Comparison of ENCODE assay signal across 10 cellular contexts in genomic region chr5:142844881-142845280, GRCh38.
DNase-seq lines count a peak whose midpoint lies in the region; ATAC-seq, FAIRE-seq and TF ChIP-seq lines count a peak whose summit lies in the region.
"Had no signal": no experiment of that assay in that cellular context is flagged by ENCODE, and none has a peak within 500 bp of the region (broad histone marks: within the 10 kb centered on the region; RNA-seq: fewer than 3 reads in every experiment).

No MANE protein-coding gene starts in this region.

- no peaks in the 10 kb centered on the region for H4K20me1 ChIP-seq in K562 (replicated peaks; ENCODE audit: control insufficient read depth, insufficient read depth, low read length)

- no peak for FAIRE-seq in K562 (lab: Jason Lieb, UNC)
- FAIRE-seq: astrocyte had no signal

- H3K36me3 ChIP-seq in K562 (ENCODE audit: control insufficient read depth, insufficient read depth, low read length) = no peaks in the 10 kb centered on the region

- peaks cover 4% of the 10 kb centered on the region for H3K9me1 ChIP-seq in K562 (ENCODE audit: control insufficient read depth, insufficient read depth, low read length)

- H3K4me1 Mint-ChIP-seq in stimulated activated naive CD8-positive, alpha-beta T cell treated with anti-CD3 and anti-CD28 coated beads, Interleukin-15, Interleukin-2, amounts not matched to agents 100 ng/mL and 50 ng/mL, for 24 hours (ENCODE audit: low read depth) = peaks cover 39% of the 10 kb centered on the region
- peaks cover 34 to 40% (median 38%) of the 10 kb centered on the region in 3 donors for H3K4me1 Mint-ChIP-seq in naive B cell

- intact Hi-C loops in K562 (cut with micrococcal nuclease) = no loop called here

- peak overlapping the region; percentile 37 for H2AFZ ChIP-seq in K562 (ENCODE audit: low read depth, low read length)

- no peaks in the 10 kb centered on the region for H3K27me3 Mint-ChIP-seq in stimulated activated naive CD8-positive, alpha-beta T cell treated with anti-CD3 and anti-CD28 coated beads, Interleukin-15, Interleukin-2, amounts not matched to agents 100 ng/mL and 50 ng/mL, for 24 hours
- H3K27me3 Mint-ChIP-seq in naive B cell = no peaks in the 10 kb centered on the region

- TF ChIP-seq EP300 in K562 (IDR thresholded peaks at IDR 0.05; ENCODE audit: low read length) = no peak

- no peak overlapping the region for H3K4me2 ChIP-seq in K562 (ENCODE audit: insufficient read depth, low read length)

- no peak overlapping the region for H3K4me3 ChIP-seq in K562

- WGBS in K562 (ENCODE audit: insufficient coverage, low coverage, missing lambda C conversion rate) = 13% methylated on average over 6 of the region's 7 CpGs

- CTCF ChIA-PET in K562 (lab: Yijun Ruan, JAX; ENCODE audit: low intra/inter-chr PET ratio) = no interaction called here

- H3K27ac Mint-ChIP-seq in stimulated activated naive CD8-positive, alpha-beta T cell treated with anti-CD3 and anti-CD28 coated beads, Interleukin-15, Interleukin-2, amounts not matched to agents 100 ng/mL and 50 ng/mL, for 24 hours = peak overlapping the region; percentile 81
- peak overlapping the region in 5 of 6 donors; percentile 67 to 91 (median 83) for H3K27ac Mint-ChIP-seq in naive B cell

- in situ Hi-C loops in K562 (cut with MboI) = no loop called here

- no peak for TF ChIP-seq RAD21 in K562 (CRISPR knock-in tag; conservative IDR thresholded peaks at IDR 0.05 in 1 of 2, IDR thresholded peaks at IDR 0.05 in 1 of 2)

- no peak for DNase-seq in stimulated activated naive CD8-positive, alpha-beta T cell treated with anti-CD3 and anti-CD28 coated beads, Interleukin-15, Interleukin-2, amounts not matched to agents 100 U/mL and 50 U/mL, for 24 hours
- DNase-seq in K562 (ENCODE audit: extremely low read depth in 1 of 4, low spot score in 3 of 4) (no peak), naive B cell (no peak), foreskin melanocyte (no peak), Ammon's horn (ENCODE audit: low spot score) (no peak)
- DNase-seq: NCI-H446 had no signal

- peaks cover 0 to 12% of the 10 kb centered on the region in 2 experiments; a peak in 2 of 5 replicates for H3K4me1 ChIP-seq in K562 (replicated peaks in 1 of 2; ENCODE audit: control insufficient read depth in 2 of 2, insufficient read depth in 2 of 2, low read length in 2 of 2)

- no peaks in the 10 kb centered on the region for H3K36me3 Mint-ChIP-seq in stimulated activated naive CD8-positive, alpha-beta T cell treated with anti-CD3 and anti-CD28 coated beads, Interleukin-15, Interleukin-2, amounts not matched to agents 100 ng/mL and 50 ng/mL, for 24 hours (ENCODE audit: low read depth)
- H3K36me3 Mint-ChIP-seq in naive B cell = peaks cover 0 to under 1% of the 10 kb centered on the region in 2 donors

- POLR2A ChIA-PET in K562 (lab: Yijun Ruan, JAX) = no interaction called here

- H3K4me3 Mint-ChIP-seq in stimulated activated naive CD8-positive, alpha-beta T cell treated with anti-CD3 and anti-CD28 coated beads, Interleukin-15, Interleukin-2, amounts not matched to agents 100 ng/mL and 50 ng/mL, for 24 hours = peak overlapping the region; percentile 57
- H3K4me3 Mint-ChIP-seq in naive B cell = peak overlapping the region in 7 of 8 donors; percentile 13 to 84 (median 71)

- no TSS peak for BruUV-seq in K562 (replicated peaks; lab: Mats Ljungman, UMichigan)

- no peak overlapping the region for H3K9ac ChIP-seq in K562 (ENCODE audit: insufficient read depth in 1 of 2, low read depth in 2 of 2, low read length in 2 of 2)

- TF ChIP-seq POLR2A in K562 (conservative IDR thresholded peaks at IDR 0.05) = no peak

- no peaks in the 10 kb centered on the region for H3K79me2 ChIP-seq in K562 (ENCODE audit: control insufficient read depth, insufficient read depth, low read length)

- no peak for TF ChIP-seq CTCF in K562 (IDR thresholded peaks at IDR 0.05 in 2 of 3, conservative IDR thresholded peaks at IDR 0.05 in 1 of 3; ENCODE audit: insufficient read depth in 2 of 3, low read depth in 1 of 3, low read length in 3 of 3)

- no peaks in the 10 kb centered on the region for H3K9me3 ChIP-seq in K562 (replicated peaks; ENCODE audit: control insufficient read depth, insufficient read depth, low read depth, low read length)

- ATAC-seq in stimulated activated naive CD8-positive, alpha-beta T cell treated with anti-CD3 and anti-CD28 coated beads, Interleukin-15, Interleukin-2, amounts not matched to agents 100 U/mL and 50 U/mL, for 24 hours = no peak
- ATAC-seq in K562 (no peak), naive B cell (ENCODE audit: low read depth in 2 of 2) (no peak), HG03442 (IDR thresholded peaks at IDR 0.05; ENCODE audit: unreplicated experiment) (no peak), GM21529 (IDR thresholded peaks at IDR 0.05; ENCODE audit: unreplicated experiment) (no peak)

- H3K27me3 ChIP-seq in K562 (ENCODE audit: control insufficient read depth in 2 of 2, insufficient read depth in 2 of 2, low read length in 2 of 2) = peaks cover 4 to 5% of the 10 kb centered on the region in 2 experiments; a peak in 3 of 5 replicates

- H3K27ac ChIP-seq in K562 (ENCODE audit: extremely low read depth, low read depth, low read length) = no peak overlapping the region

- no peaks in the 10 kb centered on the region for H3K9me3 Mint-ChIP-seq in stimulated activated naive CD8-positive, alpha-beta T cell treated with anti-CD3 and anti-CD28 coated beads, Interleukin-15, Interleukin-2, amounts not matched to agents 100 ng/mL and 50 ng/mL, for 24 hours
- H3K9me3 Mint-ChIP-seq in naive B cell = no peaks in the 10 kb centered on the region

TF ChIP-seq in K562, 482 proteins besides CTCF, POLR2A, EP300 and RAD21:
- TF ChIP-seq SETDB1 (IDR thresholded peaks at IDR 0.05; ENCODE audit: low read length) (no peak), ID3 (CRISPR knock-in tag; IDR thresholded peaks at IDR 0.05) (no peak), ID3 (tag; IDR thresholded peaks at IDR 0.05) (no peak), NFIX (CRISPR knock-in tag; IDR thresholded peaks at IDR 0.05; ENCODE audit: low read depth) (no peak), RBM22 (IDR thresholded peaks at IDR 0.05; ENCODE audit: low read depth, low read length, poor library complexity, severe bottlenecking) (no peak), PYGO2 (tag; IDR thresholded peaks at IDR 0.05) (no peak), DEAF1 (CRISPR knock-in tag; IDR thresholded peaks at IDR 0.05) (no peak), PTBP1 (IDR thresholded peaks at IDR 0.05; ENCODE audit: low read depth, low read length) (no peak), HOMEZ (CRISPR knock-in tag; IDR thresholded peaks at IDR 0.05) (no peak), MTA3 (IDR thresholded peaks at IDR 0.05; ENCODE audit: borderline replicate concordance) (no peak)
